1 cellular context compared by ENCODE assay signal in the genomic region with DNA sequence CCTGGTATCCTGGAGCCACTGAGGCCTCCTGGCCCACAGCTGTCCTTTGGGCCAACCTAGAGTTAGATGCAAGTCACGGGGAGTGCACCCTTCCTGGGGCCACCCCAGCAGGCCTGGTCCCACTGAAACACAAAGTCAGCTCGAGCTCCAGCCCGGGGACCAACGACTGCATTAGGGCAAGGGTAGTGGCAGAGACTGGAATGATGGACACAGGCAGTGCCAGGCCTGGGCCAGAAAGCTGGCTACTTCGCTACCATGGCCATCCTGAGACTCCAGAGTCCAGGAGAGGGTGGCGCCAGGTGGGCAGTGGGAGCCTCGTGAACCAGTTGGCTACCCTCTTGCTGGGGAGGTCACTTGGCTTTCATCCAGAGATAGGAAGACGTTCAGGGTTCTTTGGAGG.
TF ChIP-seq lines count a peak whose summit lies in the region.

No MANE protein-coding gene starts in this region.

TF ChIP-seq in H1, 55 proteins besides CTCF, POLR2A, EP300 and RAD21:
- TF ChIP-seq CBX8 (IDR thresholded peaks at IDR 0.05; ENCODE audit: borderline replicate concordance, low read depth, low read length) (no peak), KDM1A (IDR thresholded peaks at IDR 0.05; ENCODE audit: borderline replicate concordance, low read length) (no peak), TAF7 (optimal IDR thresholded peaks at IDR 0.05; ENCODE audit: borderline replicate concordance, low read depth, low read length) (no peak), GTF2F1 (IDR thresholded peaks at IDR 0.05; ENCODE audit: borderline replicate concordance, low read depth, low read length) (no peak), ZNF274 (IDR thresholded peaks at IDR 0.05; ENCODE audit: borderline replicate concordance, extremely low read depth, low read length) (no peak), SRF (IDR thresholded peaks at IDR 0.05; ENCODE audit: low read depth, low read length) (no peak)
- TF ChIP-seq, protein P1, sequence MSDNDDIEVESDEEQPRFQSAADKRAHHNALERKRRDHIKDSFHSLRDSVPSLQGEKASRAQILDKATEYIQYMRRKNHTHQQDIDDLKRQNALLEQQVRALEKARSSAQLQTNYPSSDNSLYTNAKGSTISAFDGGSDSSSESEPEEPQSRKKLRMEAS (IDR thresholded peaks at IDR 0.05) = no peak
